Comparison of ENCODE assay signal across 1 cellular context in the genomic region with DNA sequence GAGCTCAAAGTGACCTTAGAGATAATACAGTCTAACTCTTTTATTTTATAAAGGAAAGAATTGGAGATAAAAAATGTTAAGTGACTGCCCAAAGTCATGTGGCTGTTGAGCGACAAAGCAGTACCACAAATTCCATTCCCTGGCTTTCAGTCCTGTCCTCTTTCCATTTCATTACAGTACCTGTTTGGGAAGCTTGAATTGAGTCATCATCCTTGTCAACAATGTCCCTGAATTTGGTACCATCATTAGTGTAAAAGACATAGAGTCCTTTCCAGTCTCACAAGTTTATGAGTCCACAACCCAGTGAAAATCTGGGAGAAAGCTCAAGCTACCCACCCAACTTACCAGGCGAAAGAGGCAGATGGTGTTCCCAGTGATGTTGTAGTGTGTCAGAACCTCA.
TF ChIP-seq lines count a peak whose summit lies in the region.

No MANE protein-coding gene starts in this region.

TF ChIP-seq in SK-N-SH, 30 proteins besides CTCF, POLR2A, EP300 and RAD21 (continued from another document):
- TF ChIP-seq, protein P1, sequence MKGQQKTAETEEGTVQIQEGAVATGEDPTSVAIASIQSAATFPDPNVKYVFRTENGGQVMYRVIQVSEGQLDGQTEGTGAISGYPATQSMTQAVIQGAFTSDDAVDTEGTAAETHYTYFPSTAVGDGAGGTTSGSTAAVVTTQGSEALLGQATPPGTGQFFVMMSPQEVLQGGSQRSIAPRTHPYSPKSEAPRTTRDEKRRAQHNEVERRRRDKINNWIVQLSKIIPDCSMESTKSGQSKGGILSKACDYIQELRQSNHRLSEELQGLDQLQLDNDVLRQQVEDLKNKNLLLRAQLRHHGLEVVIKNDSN (IDR thresholded peaks at IDR 0.05; ENCODE audit: borderline replicate concordance, low read depth): no peak
TF ChIP-seq in SK-N-SH: peak in this region for 0.
